8 cellular contexts compared by ENCODE assay signal in genomic region chr6:37171141-37171969, GRCh38. TPM values are rescaled to one million over a fixed set of nuclear protein-coding genes. Genes with fewer than 3 reads are reported as not detected.
DNase-seq lines count a peak whose midpoint lies in the region; ATAC-seq and TF ChIP-seq lines count a peak whose summit lies in the region.

No MANE protein-coding gene starts in this region.

- H3K27ac Mint-ChIP-seq in HFFc6 = peak overlapping the region; percentile 88
- peak overlapping the region; percentile 90 for H3K27ac Mint-ChIP-seq in dendritic cell treated with granulocyte-macrophage colony-stimulating factor and Interleukin-4, amounts not matched to agents 40 ng/mL and 50 ng/mL, for 4 days

- ATAC-seq in lower lobe of right lung = peak; percentile 1 to 29
- ATAC-seq in stimulated activated naive CD8-positive, alpha-beta T cell treated with anti-CD3 and anti-CD28 coated beads, Interleukin-15, Interleukin-2, amounts not matched to agents 100 U/mL and 50 U/mL, for 24 hours = no peak
- ATAC-seq in HG03520 (IDR thresholded peaks at IDR 0.05; ENCODE audit: unreplicated experiment) = no peak
- no peak for ATAC-seq in HG02763 (IDR thresholded peaks at IDR 0.05; ENCODE audit: unreplicated experiment)

- peaks cover 50% of the 10 kb centered on the region for H3K4me1 ChIP-seq in lower lobe of right lung

- peaks cover 39% of the 10 kb centered on the region for H3K36me3 ChIP-seq in lower lobe of right lung

- H3K4me3 Mint-ChIP-seq in HFFc6 = peak overlapping the region; percentile 88
- H3K4me3 Mint-ChIP-seq in dendritic cell treated with granulocyte-macrophage colony-stimulating factor and Interleukin-4, amounts not matched to agents 40 ng/mL and 50 ng/mL, for 4 days = peak overlapping the region; percentile 81

- H3K4me3 ChIP-seq in lower lobe of right lung = peak overlapping the region; percentile 99

- intact Hi-C loops in dendritic cell treated with granulocyte-macrophage colony-stimulating factor and Interleukin-4, amounts not matched to agents 40 ng/mL and 50 ng/mL, for 4 days (cut with micrococcal nuclease) = loop anchor here (2.0 to 5.0 kb wide), 2 partner anchors 69 to 284 kb away; partner anchors contain the start of gene C6orf89
- intact Hi-C loops in lower lobe of right lung (cut with DNase I) = loop anchor here (10.0 kb wide), 1 partner anchor 117 kb away; no protein-coding TSS in a partner anchor

- H3K9me3 Mint-ChIP-seq in HFFc6 = no peaks in the 10 kb centered on the region
- no peaks in the 10 kb centered on the region for H3K9me3 Mint-ChIP-seq in dendritic cell treated with granulocyte-macrophage colony-stimulating factor and Interleukin-4, amounts not matched to agents 40 ng/mL and 50 ng/mL, for 4 days

- H3K27me3 Mint-ChIP-seq in HFFc6 (ENCODE audit: insufficient read depth) = peaks cover 3% of the 10 kb centered on the region; the same call in 1 of the 2 replicates
- H3K27me3 Mint-ChIP-seq in dendritic cell treated with granulocyte-macrophage colony-stimulating factor and Interleukin-4, amounts not matched to agents 40 ng/mL and 50 ng/mL, for 4 days = peaks cover 6% of the 10 kb centered on the region

- TF ChIP-seq CTCF in HFFc6 (IDR thresholded peaks at IDR 0.05) = no peak
- TF ChIP-seq CTCF in lower lobe of right lung (IDR thresholded peaks at IDR 0.05) = no peak

- H3K27ac ChIP-seq in lower lobe of right lung = peak overlapping the region; percentile 94

- DNase-seq in Ammon's horn (ENCODE audit: low spot score) (peak; percentile 61), HFFc6 (peak; percentile 54), UCSD-AML1 (lab: John Stamatoyannopoulos, UW; ENCODE audit: unreplicated experiment) (peak; percentile 64), lower lobe of right lung (peak; percentile 66)
- peak; percentile 45 for DNase-seq in stimulated activated naive CD8-positive, alpha-beta T cell treated with anti-CD3 and anti-CD28 coated beads, Interleukin-15, Interleukin-2, amounts not matched to agents 100 U/mL and 50 U/mL, for 24 hours

- peaks cover 32% of the 10 kb centered on the region for H3K4me1 Mint-ChIP-seq in HFFc6 (ENCODE audit: low read depth)
- H3K4me1 Mint-ChIP-seq in dendritic cell treated with granulocyte-macrophage colony-stimulating factor and Interleukin-4, amounts not matched to agents 40 ng/mL and 50 ng/mL, for 4 days (ENCODE audit: low read depth) = peaks cover 64% of the 10 kb centered on the region

- H3K27me3 ChIP-seq in lower lobe of right lung (ENCODE audit: low read depth) = no peaks in the 10 kb centered on the region

- no peaks in the 10 kb centered on the region for H3K9me3 ChIP-seq in lower lobe of right lung

- peaks cover 11% of the 10 kb centered on the region; the same call in 1 of the 2 replicates for H3K36me3 Mint-ChIP-seq in HFFc6 (ENCODE audit: low read depth)
- peaks cover 53% of the 10 kb centered on the region for H3K36me3 Mint-ChIP-seq in dendritic cell treated with granulocyte-macrophage colony-stimulating factor and Interleukin-4, amounts not matched to agents 40 ng/mL and 50 ng/mL, for 4 days (ENCODE audit: low read depth)

RNA-seq across cellular contexts. Expression of gene PIM1, which starts 1.4 kb away (rescaled TPM):
- 1 to 10 TPM; 3.6 to 6.3 (median 5.1) TPM for total RNA-seq in HFFc6 (2021; fragmentation: NEBNext Ultra II Directional; extraction: Animal tissue kit (Norgen Biotek cat#: 25700))
- total RNA-seq in lower lobe of right lung = 56.8 TPM

Comparison
In these comparisons a context has a peak if more than half of its experiments do, and no peak if none do; other contexts are left out.
1. ATAC-seq: peak in lower lobe of right lung (2 of 2); none in stimulated activated naive CD8-positive, alpha-beta T cell treated with anti-CD3 and anti-CD28 coated beads, Interleukin-15, Interleukin-2, amounts not matched to agents 100 U/mL and 50 U/mL, for 24 hours (single experiment), HG03520 (single experiment) and HG02763 (single experiment).
2. Peak in every context shown above with its lines, with median percentiles within 50 percentile points of each other: DNase-seq.